In the genomic region with DNA sequence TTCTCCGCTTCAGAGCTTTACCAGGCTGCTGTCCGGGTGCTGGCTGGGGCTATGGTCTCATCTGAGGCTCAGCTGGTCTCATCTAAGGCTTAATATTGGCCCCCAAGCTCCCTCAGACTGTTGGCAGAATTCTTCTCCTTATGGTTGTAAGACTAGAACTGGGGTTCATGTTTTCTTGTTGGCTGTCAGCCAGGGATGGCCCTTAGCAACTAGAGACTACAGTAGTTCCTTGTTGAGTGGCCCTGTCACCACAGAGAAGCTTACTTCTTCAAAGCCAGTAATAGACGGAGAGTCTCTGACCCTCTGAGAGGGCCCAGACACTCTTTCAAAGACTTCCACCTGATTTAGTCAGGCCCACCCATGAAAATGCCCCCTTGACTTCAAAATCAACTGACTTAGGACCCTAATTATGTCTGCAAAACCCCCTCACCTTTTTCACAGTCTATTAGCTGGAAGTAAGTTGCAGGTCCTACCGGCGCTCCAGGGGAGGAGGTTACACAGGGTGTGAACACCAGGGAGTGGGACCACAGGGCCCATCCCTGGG, we compare ENCODE assay signal across 17 cellular contexts. TPM values are rescaled to one million over a fixed set of nuclear protein-coding genes. Genes with fewer than 3 reads are reported as not detected.
A peak's percentile ranks its signal among the peaks of the same experiment; 100 is the strongest.
DNase-seq lines count a peak whose midpoint lies in the region; TF ChIP-seq lines count a peak whose summit lies in the region.
"Had no signal": no experiment of that assay in that cellular context is flagged by ENCODE, and none has a peak within 500 bp of the region (broad histone marks: within the 10 kb centered on the region; RNA-seq: fewer than 3 reads in every experiment).

No MANE protein-coding gene starts in this region.

- H3K4me1 Mint-ChIP-seq in activated naive CD4-positive, alpha-beta T cell treated with anti-CD3 and anti-CD28 coated beads, Interleukin-2, amount 50 U/mL, for 24 hours = peaks cover 62% of the 10 kb centered on the region
- H3K4me1 Mint-ChIP-seq in activated naive CD4-positive, alpha-beta T cell treated with anti-CD3 and anti-CD28 coated beads for 36 hours (ENCODE audit: low read depth) = peaks cover 46% of the 10 kb centered on the region
- H3K4me1 Mint-ChIP-seq in dendritic cell treated with granulocyte-macrophage colony-stimulating factor and Interleukin-4, amounts not matched to agents 40 ng/mL and 50 ng/mL, for 4 days (ENCODE audit: low read depth) = peaks cover 52% of the 10 kb centered on the region

- TF ChIP-seq POLR2A in suprapubic skin (IDR thresholded peaks at IDR 0.05) = no peak

- intact Hi-C loops in activated naive CD4-positive, alpha-beta T cell treated with anti-CD3 and anti-CD28 coated beads for 36 hours (cut with micrococcal nuclease) = no loop called here
- intact Hi-C loops in dendritic cell treated with granulocyte-macrophage colony-stimulating factor and Interleukin-4, amounts not matched to agents 40 ng/mL and 50 ng/mL, for 4 days (cut with micrococcal nuclease) = no loop called here

- CTCF ChIA-PET in activated naive CD4-positive, alpha-beta T cell treated with anti-CD3 and anti-CD28 coated beads for 36 hours (lab: Charles Lee) = interaction anchor here (1.1 kb wide), 1 partner anchor 14 kb away, joined by 3 read pairs; no protein-coding TSS in a partner anchor

- no peaks in the 10 kb centered on the region for H3K27me3 Mint-ChIP-seq in activated naive CD4-positive, alpha-beta T cell treated with anti-CD3 and anti-CD28 coated beads, Interleukin-2, amount 50 U/mL, for 24 hours
- H3K27me3 Mint-ChIP-seq in activated naive CD4-positive, alpha-beta T cell treated with anti-CD3 and anti-CD28 coated beads for 36 hours (ENCODE audit: low read depth) = no peaks in the 10 kb centered on the region
- peaks cover 27% of the 10 kb centered on the region for H3K27me3 Mint-ChIP-seq in dendritic cell treated with granulocyte-macrophage colony-stimulating factor and Interleukin-4, amounts not matched to agents 40 ng/mL and 50 ng/mL, for 4 days

- peak overlapping the region; percentile 51 for H3K27ac ChIP-seq in substantia nigra (ENCODE audit: low read depth, low read length, poor library complexity, severe bottlenecking)
- no peak overlapping the region for H3K27ac ChIP-seq in suprapubic skin
- H3K27ac ChIP-seq: tibial artery had no signal

- H3K36me3 ChIP-seq in suprapubic skin = no peaks in the 10 kb centered on the region
- H3K36me3 ChIP-seq: tibial artery had no signal

- peaks cover 2% of the 10 kb centered on the region for H3K36me3 Mint-ChIP-seq in activated naive CD4-positive, alpha-beta T cell treated with anti-CD3 and anti-CD28 coated beads, Interleukin-2, amount 50 U/mL, for 24 hours
- peaks cover 3% of the 10 kb centered on the region for H3K36me3 Mint-ChIP-seq in activated naive CD4-positive, alpha-beta T cell treated with anti-CD3 and anti-CD28 coated beads for 36 hours (ENCODE audit: low read depth)
- peaks cover 34% of the 10 kb centered on the region for H3K36me3 Mint-ChIP-seq in dendritic cell treated with granulocyte-macrophage colony-stimulating factor and Interleukin-4, amounts not matched to agents 40 ng/mL and 50 ng/mL, for 4 days (ENCODE audit: low read depth)

- H3K9me3 ChIP-seq in suprapubic skin = no peaks in the 10 kb centered on the region
- H3K9me3 ChIP-seq: SK-N-SH had no signal

- 80% methylated on average over 5 of the region's 5 CpGs for WGBS in suprapubic skin

- H3K4me3 ChIP-seq in suprapubic skin = no peak overlapping the region
- H3K4me3 ChIP-seq: tibial artery had no signal

- H3K4me1 ChIP-seq in suprapubic skin = peaks cover 7% of the 10 kb centered on the region
- H3K4me1 ChIP-seq: tibial artery had no signal

- H3K27me3 ChIP-seq in suprapubic skin = no peaks in the 10 kb centered on the region
- H3K27me3 ChIP-seq: tibial artery had no signal

- H3K9me3 Mint-ChIP-seq in activated naive CD4-positive, alpha-beta T cell treated with anti-CD3 and anti-CD28 coated beads, Interleukin-2, amount 50 U/mL, for 24 hours = peaks cover 3% of the 10 kb centered on the region
- peaks cover 6% of the 10 kb centered on the region for H3K9me3 Mint-ChIP-seq in activated naive CD4-positive, alpha-beta T cell treated with anti-CD3 and anti-CD28 coated beads for 36 hours
- no peaks in the 10 kb centered on the region for H3K9me3 Mint-ChIP-seq in dendritic cell treated with granulocyte-macrophage colony-stimulating factor and Interleukin-4, amounts not matched to agents 40 ng/mL and 50 ng/mL, for 4 days
- H3K9me3 Mint-ChIP-seq: memory B cell had no signal

- no peak for TF ChIP-seq CTCF in suprapubic skin (IDR thresholded peaks at IDR 0.05)

- peak overlapping the region; percentile 41 for H3K27ac Mint-ChIP-seq in activated naive CD4-positive, alpha-beta T cell treated with anti-CD3 and anti-CD28 coated beads, Interleukin-2, amount 50 U/mL, for 24 hours
- no peak overlapping the region for H3K27ac Mint-ChIP-seq in activated naive CD4-positive, alpha-beta T cell treated with anti-CD3 and anti-CD28 coated beads for 36 hours
- H3K27ac Mint-ChIP-seq in dendritic cell treated with granulocyte-macrophage colony-stimulating factor and Interleukin-4, amounts not matched to agents 40 ng/mL and 50 ng/mL, for 4 days = peak overlapping the region; percentile 81
- H3K27ac Mint-ChIP-seq: memory B cell had no signal

- TF ChIP-seq EP300 in suprapubic skin (IDR thresholded peaks at IDR 0.05) = no peak

- DNase-seq in activated naive CD4-positive, alpha-beta T cell treated with anti-CD3 and anti-CD28 coated beads for 36 hours = no peak
- DNase-seq in NCI-H82 treated with DMSO at 0.1 percent for 48 hours (lab: John Stamatoyannopoulos, UW; ENCODE audit: unreplicated experiment) = peak; percentile 1
- DNase-seq in substantia nigra (lab: John Stamatoyannopoulos, UW) = peak in 22 of 49 donors; percentile 9 to 53 (median 30)
- DNase-seq in suprapubic skin (ENCODE audit: low spot score in 2 of 2) = no peak
- DNase-seq in stimulated activated CD4-positive, alpha-beta T cell treated with anti-CD3 and anti-CD28 coated beads, Interleukin-12 subunit alpha, Interleukin-12 subunit beta, amount 100 ng/mL, for 4 hours = no peak
- no peak for DNase-seq in HK-2 (ENCODE audit: unreplicated experiment)
- DNase-seq: activated CD4-positive, CD25-positive, alpha-beta regulatory T cell treated with anti-CD3 and anti-CD28 coated beads, Interleukin-2, amount 50 U/mL, for 72 hours; DND-41; NCI-H187 treated with DMSO at 0.1 percent for 48 hours; SK-N-SH had no signal

- no peak overlapping the region for H3K4me3 Mint-ChIP-seq in activated naive CD4-positive, alpha-beta T cell treated with anti-CD3 and anti-CD28 coated beads, Interleukin-2, amount 50 U/mL, for 24 hours
- H3K4me3 Mint-ChIP-seq in activated naive CD4-positive, alpha-beta T cell treated with anti-CD3 and anti-CD28 coated beads for 36 hours = no peak overlapping the region
- no peak overlapping the region for H3K4me3 Mint-ChIP-seq in dendritic cell treated with granulocyte-macrophage colony-stimulating factor and Interleukin-4, amounts not matched to agents 40 ng/mL and 50 ng/mL, for 4 days
- H3K4me3 Mint-ChIP-seq: memory B cell had no signal

RNA-seq across cellular contexts. Expression of a gene that starts 24.2 kb away (rescaled TPM):
- total RNA-seq in activated naive CD4-positive, alpha-beta T cell treated with anti-CD3 and anti-CD28 coated beads for 36 hours = not detected
- total RNA-seq in suprapubic skin = not detected
- total RNA-seq: aorta, dermis microvascular lymphatic vessel endothelial cell, omental fat pad had no signal
